8 cellular contexts compared by ENCODE assay signal in the genomic region with DNA sequence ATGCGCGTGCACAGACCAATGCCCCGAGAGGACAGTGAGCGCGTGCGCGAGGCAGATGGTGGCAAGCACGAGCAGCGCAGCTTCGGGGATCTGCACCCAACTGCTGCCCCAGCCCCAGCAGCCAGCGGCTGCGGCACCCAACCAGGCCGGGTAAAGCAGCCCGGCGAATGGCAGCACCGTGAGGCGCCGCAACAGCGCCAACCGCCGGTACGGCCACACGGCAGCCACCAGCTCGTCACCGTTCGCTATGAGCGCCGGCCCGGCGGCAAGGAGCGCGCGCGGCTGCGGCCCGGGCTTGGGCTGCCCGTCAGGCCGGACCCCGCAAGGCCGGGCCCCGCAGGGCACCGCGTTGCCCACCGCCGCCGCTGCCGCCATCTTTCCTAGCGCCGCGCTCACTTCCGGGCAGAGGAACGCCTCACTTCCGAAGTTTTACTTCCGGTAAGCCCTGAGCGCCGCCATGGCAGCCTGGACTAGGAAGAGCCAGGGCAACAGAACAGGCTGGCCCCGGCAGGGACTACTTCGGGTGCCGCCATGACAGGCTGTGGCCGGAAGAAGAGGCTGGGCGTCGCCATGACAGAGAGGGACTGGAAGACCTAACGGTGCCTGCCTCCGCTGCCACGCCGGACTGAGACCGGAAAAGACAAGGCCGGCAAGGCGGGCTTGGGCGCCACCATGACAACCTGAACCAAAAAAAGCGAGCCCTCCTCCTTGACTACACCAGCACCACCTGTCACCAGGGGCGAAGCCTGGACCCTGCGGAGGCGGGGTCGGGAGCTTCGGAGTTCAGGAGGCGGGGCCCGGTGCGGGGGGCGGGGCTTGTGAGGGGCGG. TPM values are rescaled to one million over a fixed set of nuclear protein-coding genes. Genes with fewer than 3 reads are reported as not detected.
A peak's percentile ranks its signal among the peaks of the same experiment; 100 is the strongest.
DNase-seq lines count a peak whose midpoint lies in the region; ATAC-seq and TF ChIP-seq lines count a peak whose summit lies in the region.

Gene ATP13A1, minus strand, starts transcription at position 385 of the 829 bp plus-strand sequence. Its CDS starts 10 bp downstream, at position 375.

- H3K4me1 ChIP-seq in liver (ENCODE audit: control insufficient read depth in 4 of 4, insufficient read depth in 4 of 4, low read length in 3 of 4) = peaks cover 4 to 25% (median 22%) of the 10 kb centered on the region in 4 donors

- TF ChIP-seq RAD21 in liver (IDR thresholded peaks at IDR 0.05) = peak in 1 of 2 donors; percentile 52

- peaks cover 48% of the 10 kb centered on the region for H3K4me1 Mint-ChIP-seq in CD4-positive, alpha-beta T cell (ENCODE audit: low read depth)

- CTCF ChIA-PET in CD4-positive, alpha-beta T cell (lab: Charles Lee) = interaction anchor here (0.8 kb wide), 2 partner anchors 19 to 131 kb away, joined by 3 to 4 read pairs; partner anchors contain the start of gene GMIP

- no peaks in the 10 kb centered on the region for H3K9me3 ChIP-seq in CD4-positive, alpha-beta T cell (ENCODE audit: control insufficient read depth, low read length)
- no peaks in the 10 kb centered on the region for H3K9me3 ChIP-seq in liver (ENCODE audit: control insufficient read depth in 4 of 4, low read length in 3 of 4)

- TF ChIP-seq CTCF in CD4-positive, alpha-beta T cell (IDR thresholded peaks at IDR 0.05) = no peak
- no peak for TF ChIP-seq CTCF in liver (IDR thresholded peaks at IDR 0.05; ENCODE audit: low read depth, low read length, missing input control)

- peak within 1 kb of the TSS; percentile 62 to 99 for H3K9ac ChIP-seq in liver (ENCODE audit: low read depth in 1 of 2, low read length in 2 of 2)

- POLR2A ChIA-PET in CD4-positive, alpha-beta T cell (lab: Charles Lee) = interaction anchor here (0.5 to 4.3 kb wide), 27 partner anchors 9 to 1941 kb away, joined by 3 to 45 read pairs (median 6); partner anchors contain the start of genes GMIP, LPAR2, NDUFA13 and ZNF14

- peak; percentile 67 for ATAC-seq in CD4-positive, alpha-beta T cell (ENCODE audit: poor library complexity)
- ATAC-seq in GM19397 (IDR thresholded peaks at IDR 0.05; ENCODE audit: unreplicated experiment) (peak; percentile 80), HG03571 (IDR thresholded peaks at IDR 0.05; ENCODE audit: unreplicated experiment) (peak; percentile 61)

- peak; percentile 88 to 94 (median 92) for DNase-seq in CD4-positive, alpha-beta T cell
- peak; percentile 96 for DNase-seq in NCI-H774 (lab: John Stamatoyannopoulos, UW)
- peak; percentile 92 to 95 for DNase-seq in activated CD4-positive, alpha-beta T cell treated with anti-CD3 and anti-CD28 coated beads, Interleukin-2, amount 50 U/mL, for 4 hours
- peak; percentile 92 to 97 for DNase-seq in dermis microvascular lymphatic vessel endothelial cell (ENCODE audit: low read depth in 2 of 2)
- DNase-seq in stimulated activated CD4-positive, alpha-beta T cell treated with anti-CD3 and anti-CD28 coated beads, Interleukin-4, amount 100 ng/mL, for 24 hours = peak; percentile 95

- peak within 1 kb of the TSS; percentile 97 to 99 (median 99) for H3K4me3 ChIP-seq in liver (ENCODE audit: low read depth in 1 of 3, low read length in 3 of 3)

- peak within 1 kb of the TSS; percentile 96 for H3K27ac ChIP-seq in CD4-positive, alpha-beta T cell (ENCODE audit: low read depth, low read length)
- peak within 1 kb of the TSS; percentile 98 for H3K27ac ChIP-seq in liver (ENCODE audit: low read depth in 1 of 2, low read length in 2 of 2)

- under 1% methylated on average over 81 of the region's 81 CpGs for WGBS in liver

- no peaks in the 10 kb centered on the region for H3K27me3 ChIP-seq in CD4-positive, alpha-beta T cell (ENCODE audit: control insufficient read depth, insufficient read depth, low read length)
- H3K27me3 ChIP-seq in liver (ENCODE audit: control insufficient read depth in 4 of 4, insufficient read depth in 4 of 4, low read length in 3 of 4) = no peaks in the 10 kb centered on the region

- intact Hi-C loops in CD4-positive, alpha-beta T cell (cut with DNase I, micrococcal nuclease) = loop anchor here (1.0 to 5.0 kb wide), 7 partner anchors 19 to 341 kb away; partner anchors contain the start of genes LPAR2 (in 1 of the 2), MAU2 (in 1 of the 2), SUGP1 (in 1 of the 2) and ZNF14 (in 1 of the 2)

- H3K27me3 Mint-ChIP-seq in CD4-positive, alpha-beta T cell = no peaks in the 10 kb centered on the region

- peaks cover 2% of the 10 kb centered on the region for H3K9me3 Mint-ChIP-seq in CD4-positive, alpha-beta T cell

- H3K36me3 Mint-ChIP-seq in CD4-positive, alpha-beta T cell (ENCODE audit: low read depth) = peaks cover 47% of the 10 kb centered on the region

- peaks cover 2 to 11% (median 4%) of the 10 kb centered on the region in 4 donors for H3K36me3 ChIP-seq in liver (ENCODE audit: control insufficient read depth in 4 of 4, insufficient read depth in 3 of 4, low read depth in 1 of 4, low read length in 3 of 4)

- peak within 1 kb of the TSS; percentile 95 for H3K4me3 Mint-ChIP-seq in CD4-positive, alpha-beta T cell

- H3K27ac Mint-ChIP-seq in CD4-positive, alpha-beta T cell = peak within 1 kb of the TSS; percentile 99

TF ChIP-seq in liver, 16 proteins besides CTCF, POLR2A, EP300 and RAD21:
- no peak for TF ChIP-seq HNF4G (IDR thresholded peaks at IDR 0.05)
- no peak for TF ChIP-seq ZBTB33 (IDR thresholded peaks at IDR 0.05)
- peak; percentile 69 for TF ChIP-seq NR2F2 (IDR thresholded peaks at IDR 0.05)
- TF ChIP-seq RXRA (IDR thresholded peaks at IDR 0.05) = peak in 1 of 2 donors; percentile 76
- TF ChIP-seq FOXA1 (IDR thresholded peaks at IDR 0.05) = no peak
- peak; percentile 99 for TF ChIP-seq YY1 (IDR thresholded peaks at IDR 0.05)
- no peak for TF ChIP-seq ATF3 (IDR thresholded peaks at IDR 0.05)
- TF ChIP-seq HNF4A (conservative IDR thresholded peaks at IDR 0.05) = peak; percentile 8 to 40
- peak; percentile 95 to 98 for TF ChIP-seq EGR1 (IDR thresholded peaks at IDR 0.05; ENCODE audit: low read depth in 2 of 2)
- TF ChIP-seq FOXA2 (IDR thresholded peaks at IDR 0.05) = no peak
- TF ChIP-seq TAF1 (conservative IDR thresholded peaks at IDR 0.05) = no peak
- peak; percentile 78 to 93 for TF ChIP-seq GABPA (IDR thresholded peaks at IDR 0.05 in 1 of 2, conservative IDR thresholded peaks at IDR 0.05 in 1 of 2)
- TF ChIP-seq, protein P1, sequence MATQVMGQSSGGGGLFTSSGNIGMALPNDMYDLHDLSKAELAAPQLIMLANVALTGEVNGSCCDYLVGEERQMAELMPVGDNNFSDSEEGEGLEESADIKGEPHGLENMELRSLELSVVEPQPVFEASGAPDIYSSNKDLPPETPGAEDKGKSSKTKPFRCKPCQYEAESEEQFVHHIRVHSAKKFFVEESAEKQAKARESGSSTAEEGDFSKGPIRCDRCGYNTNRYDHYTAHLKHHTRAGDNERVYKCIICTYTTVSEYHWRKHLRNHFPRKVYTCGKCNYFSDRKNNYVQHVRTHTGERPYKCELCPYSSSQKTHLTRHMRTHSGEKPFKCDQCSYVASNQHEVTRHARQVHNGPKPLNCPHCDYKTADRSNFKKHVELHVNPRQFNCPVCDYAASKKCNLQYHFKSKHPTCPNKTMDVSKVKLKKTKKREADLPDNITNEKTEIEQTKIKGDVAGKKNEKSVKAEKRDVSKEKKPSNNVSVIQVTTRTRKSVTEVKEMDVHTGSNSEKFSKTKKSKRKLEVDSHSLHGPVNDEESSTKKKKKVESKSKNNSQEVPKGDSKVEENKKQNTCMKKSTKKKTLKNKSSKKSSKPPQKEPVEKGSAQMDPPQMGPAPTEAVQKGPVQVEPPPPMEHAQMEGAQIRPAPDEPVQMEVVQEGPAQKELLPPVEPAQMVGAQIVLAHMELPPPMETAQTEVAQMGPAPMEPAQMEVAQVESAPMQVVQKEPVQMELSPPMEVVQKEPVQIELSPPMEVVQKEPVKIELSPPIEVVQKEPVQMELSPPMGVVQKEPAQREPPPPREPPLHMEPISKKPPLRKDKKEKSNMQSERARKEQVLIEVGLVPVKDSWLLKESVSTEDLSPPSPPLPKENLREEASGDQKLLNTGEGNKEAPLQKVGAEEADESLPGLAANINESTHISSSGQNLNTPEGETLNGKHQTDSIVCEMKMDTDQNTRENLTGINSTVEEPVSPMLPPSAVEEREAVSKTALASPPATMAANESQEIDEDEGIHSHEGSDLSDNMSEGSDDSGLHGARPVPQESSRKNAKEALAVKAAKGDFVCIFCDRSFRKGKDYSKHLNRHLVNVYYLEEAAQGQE (IDR thresholded peaks at IDR 0.05) = peak; percentile 43
- no peak for TF ChIP-seq JUND (IDR thresholded peaks at IDR 0.05)
- TF ChIP-seq, protein P2, sequence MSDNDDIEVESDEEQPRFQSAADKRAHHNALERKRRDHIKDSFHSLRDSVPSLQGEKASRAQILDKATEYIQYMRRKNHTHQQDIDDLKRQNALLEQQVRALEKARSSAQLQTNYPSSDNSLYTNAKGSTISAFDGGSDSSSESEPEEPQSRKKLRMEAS (IDR thresholded peaks at IDR 0.05) = no peak
- peak; percentile 71 for TF ChIP-seq SP1 (IDR thresholded peaks at IDR 0.05)
TF ChIP-seq in liver: peak in this region for 8.

RNA-seq across cellular contexts. Expression of gene ATP13A1, which starts in this region (rescaled TPM):
- 10 to 100 TPM; 84.8 to 87.6 TPM for total RNA-seq in CD4-positive, alpha-beta T cell
- 14.0 and 25.7 TPM in 2 replicates for total RNA-seq in dermis microvascular lymphatic vessel endothelial cell
- total RNA-seq in liver = 10 to 100 TPM; 18.8 to 36.5 TPM
- 10 to 100 TPM; 15.1 to 22.1 TPM for polyA plus RNA-seq in liver

Comparison
In these comparisons a context has a peak if more than half of its experiments do, and no peak if none do; other contexts are left out.
1. Peak in every context shown above with its lines: DNase-seq, ATAC-seq, H3K4me3 ChIP-seq and H3K27ac ChIP-seq.